ENCODE assay signal across 15 cellular contexts in the genomic region with DNA sequence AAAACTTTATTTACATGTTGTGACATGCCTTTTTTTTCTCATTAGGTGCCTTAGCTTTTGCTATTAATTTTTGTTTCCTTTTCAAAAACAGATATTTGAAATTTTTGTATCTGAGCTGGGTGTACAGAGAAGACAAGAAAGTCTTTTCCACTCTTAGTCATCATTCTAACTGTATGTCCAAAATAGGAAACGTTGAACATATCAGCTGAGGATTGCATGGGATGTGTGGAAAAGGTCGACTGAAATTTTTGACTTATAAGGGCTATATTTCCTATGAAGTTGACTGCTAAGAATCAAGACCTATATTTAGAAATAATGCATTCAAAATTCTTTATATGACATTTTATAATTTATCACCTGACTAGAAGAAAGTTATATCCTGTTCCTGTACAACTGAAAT.
DNase-seq lines count a peak whose midpoint lies in the region; ATAC-seq, FAIRE-seq and TF ChIP-seq lines count a peak whose summit lies in the region.
"Had no signal": no experiment of that assay in that cellular context is flagged by ENCODE, and none has a peak within 500 bp of the region (broad histone marks: within the 10 kb centered on the region; RNA-seq: fewer than 3 reads in every experiment).

No MANE protein-coding gene starts in this region.

- H3K27ac Mint-ChIP-seq in MCF 10A (ENCODE audit: low read depth, unreplicated experiment) (no peak overlapping the region), progenitor cell of endocrine pancreas (no peak overlapping the region)
- H3K27ac Mint-ChIP-seq: IgD-negative memory B cell had no signal

- TF ChIP-seq EP300 in upper lobe of left lung (IDR thresholded peaks at IDR 0.05), result no peak

- intact Hi-C loops in MCF 10A (cut with micrococcal nuclease) (no loop called here), mammary epithelial cell (cut with micrococcal nuclease) (no loop called here)

- in situ Hi-C loops in mammary epithelial cell (cut with MboI; ENCODE audit: low sequenced_read_pairs in 2 of 2), result no loop called here

- POLR2A ChIA-PET in MCF 10A (lab: Yijun Ruan, JAX), result no interaction called here

- no peaks in the 10 kb centered on the region for H3K79me2 ChIP-seq in mammary epithelial cell (ENCODE audit: insufficient read depth, low read length)

- TF ChIP-seq POLR2A in upper lobe of left lung (IDR thresholded peaks at IDR 0.05), result no peak

- no peak for ATAC-seq in upper lobe of left lung (ENCODE audit: low FRiP score in 2 of 2)
- ATAC-seq: GM12878 had no signal

- H2AFZ ChIP-seq in mammary epithelial cell (ENCODE audit: low read depth, low read length), result no peak overlapping the region

- H3K9me3 ChIP-seq in mammary epithelial cell (replicated peaks; ENCODE audit: insufficient read depth, low read length), result no peaks in the 10 kb centered on the region
- no peaks in the 10 kb centered on the region for H3K9me3 ChIP-seq in upper lobe of left lung
- H3K9me3 ChIP-seq: BLaER1 treated with 17β-estradiol and CSF1 and Interleukin-3, amounts not matched to agents 10 nM and 100 nM; HAP-1; Peyer's patch had no signal

- H3K4me3 ChIP-seq in mammary epithelial cell (replicated peaks in 1 of 3; ENCODE audit: insufficient read depth in 1 of 3, low read depth in 2 of 3, low read length in 3 of 3) (no peak overlapping the region), bronchial epithelial cell (ENCODE audit: low read depth, low read length) (no peak overlapping the region), fibroblast of villous mesenchyme (ENCODE audit: low read depth, low read length) (no peak overlapping the region), upper lobe of left lung (no peak overlapping the region)
- H3K4me3 ChIP-seq: BLaER1 treated with 17β-estradiol and CSF1 and Interleukin-3, amounts not matched to agents 10 nM and 100 nM; GM12878; HAP-1; Peyer's patch had no signal

- BruUV-seq in MCF 10A (replicated peaks; lab: Mats Ljungman, UMichigan), result no TSS peak
- no TSS peak for BruUV-seq in mammary epithelial cell (replicated peaks; lab: Mats Ljungman, UMichigan)

- 67% methylated on average over 2 of the region's 2 CpGs for WGBS in mammary epithelial cell (ENCODE audit: low coverage, missing lambda C conversion rate)
- WGBS in upper lobe of left lung, 2 donors, result 49 to 51% methylated on average over 2 of the region's 2 CpGs

- no peak for TF ChIP-seq CTCF in MCF 10A (IDR thresholded peaks at IDR 0.05; ENCODE audit: unreplicated experiment)
- TF ChIP-seq CTCF in mammary epithelial cell (conservative IDR thresholded peaks at IDR 0.05 in 1 of 2, IDR thresholded peaks at IDR 0.05 in 1 of 2; ENCODE audit: extremely low read depth in 1 of 2, insufficient read depth in 1 of 2, low read depth in 1 of 2, low read length in 2 of 2), result no peak
- no peak for TF ChIP-seq CTCF in bronchial epithelial cell (IDR thresholded peaks at IDR 0.05; ENCODE audit: insufficient read depth, low read length, severe bottlenecking)
- no peak for TF ChIP-seq CTCF in fibroblast of villous mesenchyme (IDR thresholded peaks at IDR 0.05; ENCODE audit: insufficient read depth, low read depth, low read length)
- no peak for TF ChIP-seq CTCF in upper lobe of left lung (IDR thresholded peaks at IDR 0.05)
- no peak for TF ChIP-seq CTCF in progenitor cell of endocrine pancreas (IDR thresholded peaks at IDR 0.05; ENCODE audit: unreplicated experiment)

- H3K36me3 Mint-ChIP-seq in MCF 10A (ENCODE audit: insufficient read depth, unreplicated experiment) (no peaks in the 10 kb centered on the region), progenitor cell of endocrine pancreas (ENCODE audit: insufficient read depth) (no peaks in the 10 kb centered on the region)
- H3K36me3 Mint-ChIP-seq: IgD-negative memory B cell had no signal

- no peaks in the 10 kb centered on the region for H4K20me1 ChIP-seq in mammary epithelial cell (ENCODE audit: insufficient read depth, low read length)
- H4K20me1 ChIP-seq: BLaER1 treated with 17β-estradiol and CSF1 and Interleukin-3, amounts not matched to agents 10 nM and 100 nM had no signal

- FAIRE-seq in bronchial epithelial cell (lab: Jason Lieb, UNC), result no peak
- FAIRE-seq: GM12878 had no signal

- CTCF ChIA-PET in MCF 10A (lab: Yijun Ruan, JAX), result no interaction called here
- CTCF ChIA-PET in mammary epithelial cell (lab: Charles Lee; ENCODE audit: low non-redundant PET), result no interaction called here

- H3K27me3 ChIP-seq in mammary epithelial cell (ENCODE audit: insufficient read depth, low read length), result no peaks in the 10 kb centered on the region
- no peaks in the 10 kb centered on the region for H3K27me3 ChIP-seq in bronchial epithelial cell (ENCODE audit: control insufficient read depth, insufficient read depth, low read length)
- H3K27me3 ChIP-seq in upper lobe of left lung, result no peaks in the 10 kb centered on the region
- H3K27me3 ChIP-seq: BLaER1 treated with 17β-estradiol and CSF1 and Interleukin-3, amounts not matched to agents 10 nM and 100 nM; Peyer's patch had no signal

- no peak overlapping the region for H3K4me3 Mint-ChIP-seq in MCF 10A (ENCODE audit: unreplicated experiment)
- no peak overlapping the region for H3K4me3 Mint-ChIP-seq in progenitor cell of endocrine pancreas (ENCODE audit: low read depth)
- H3K4me3 Mint-ChIP-seq: IgD-negative memory B cell had no signal

- dilution Hi-C loops in mammary epithelial cell (cut with HindIII; ENCODE audit: low sequenced_read_pairs), result no loop called here

- H3K27ac ChIP-seq in mammary epithelial cell (ENCODE audit: insufficient read depth, low read depth, low read length), result no peak overlapping the region
- H3K27ac ChIP-seq in upper lobe of left lung, result no peak overlapping the region
- H3K27ac ChIP-seq: BLaER1 treated with 17β-estradiol and CSF1 and Interleukin-3, amounts not matched to agents 10 nM and 100 nM; Peyer's patch had no signal

- H3K4me1 Mint-ChIP-seq in MCF 10A (ENCODE audit: insufficient read depth, unreplicated experiment), result peaks cover 11% of the 10 kb centered on the region
- H3K4me1 Mint-ChIP-seq in progenitor cell of endocrine pancreas (ENCODE audit: low read depth), result no peaks in the 10 kb centered on the region
- H3K4me1 Mint-ChIP-seq: IgD-negative memory B cell had no signal

- peaks cover 6% of the 10 kb centered on the region for H3K4me1 ChIP-seq in mammary epithelial cell (ENCODE audit: insufficient read depth, low read length)
- no peaks in the 10 kb centered on the region for H3K4me1 ChIP-seq in upper lobe of left lung
- H3K4me1 ChIP-seq: BLaER1 treated with 17β-estradiol and CSF1 and Interleukin-3, amounts not matched to agents 10 nM and 100 nM; HAP-1; Peyer's patch had no signal

- H3K4me2 ChIP-seq in mammary epithelial cell (ENCODE audit: insufficient read depth, low read depth, low read length), result no peak overlapping the region
- H3K4me2 ChIP-seq: BLaER1 treated with 17β-estradiol and CSF1 and Interleukin-3, amounts not matched to agents 10 nM and 100 nM had no signal

- no peak overlapping the region for H3K9ac ChIP-seq in mammary epithelial cell (ENCODE audit: insufficient read depth, low read length)
- H3K9ac ChIP-seq: BLaER1 treated with 17β-estradiol and CSF1 and Interleukin-3, amounts not matched to agents 10 nM and 100 nM had no signal

- H3K9me3 Mint-ChIP-seq in MCF 10A (ENCODE audit: unreplicated experiment) (peaks cover 7% of the 10 kb centered on the region), progenitor cell of endocrine pancreas (ENCODE audit: low read depth) (no peaks in the 10 kb centered on the region)

- DNase-seq in MCF 10A (ENCODE audit: unreplicated experiment) (peak; percentile 6), mammary epithelial cell (no peak), bronchial epithelial cell (ENCODE audit: low read depth) (peak; percentile 1), fibroblast of villous mesenchyme (ENCODE audit: low read depth) (peak; percentile 17), DMS153 (lab: John Stamatoyannopoulos, UW) (no peak), upper lobe of left lung (no peak), NCI-H1436 (lab: John Stamatoyannopoulos, UW) (no peak), progenitor cell of endocrine pancreas (ENCODE audit: low spot score, unreplicated experiment) (no peak)
- DNase-seq: 8988T, Peyer's patch, SHP77 treated with DMSO at 0.1 percent for 48 hours had no signal

- no peaks in the 10 kb centered on the region for H3K36me3 ChIP-seq in mammary epithelial cell (ENCODE audit: insufficient read depth, low read length)
- no peaks in the 10 kb centered on the region for H3K36me3 ChIP-seq in bronchial epithelial cell (ENCODE audit: control insufficient read depth, insufficient read depth, low read length)
- no peaks in the 10 kb centered on the region for H3K36me3 ChIP-seq in upper lobe of left lung
- H3K36me3 ChIP-seq: BLaER1 treated with 17β-estradiol and CSF1 and Interleukin-3, amounts not matched to agents 10 nM and 100 nM; HAP-1; Peyer's patch had no signal

- no peaks in the 10 kb centered on the region for H3K27me3 Mint-ChIP-seq in MCF 10A (ENCODE audit: insufficient read depth, unreplicated experiment)
- no peaks in the 10 kb centered on the region for H3K27me3 Mint-ChIP-seq in progenitor cell of endocrine pancreas
- H3K27me3 Mint-ChIP-seq: IgD-negative memory B cell had no signal

Comparison
In these comparisons a context has a peak if more than half of its experiments do, and no peak if none do; other contexts are left out.
1. DNase-seq: peak in MCF 10A (single experiment), bronchial epithelial cell (single experiment) and fibroblast of villous mesenchyme (single experiment); none in mammary epithelial cell (single experiment), DMS153 (single experiment), upper lobe of left lung (0 of 2), NCI-H1436 (single experiment) and progenitor cell of endocrine pancreas (single experiment).